15 cellular contexts compared by ENCODE assay signal in the genomic region with DNA sequence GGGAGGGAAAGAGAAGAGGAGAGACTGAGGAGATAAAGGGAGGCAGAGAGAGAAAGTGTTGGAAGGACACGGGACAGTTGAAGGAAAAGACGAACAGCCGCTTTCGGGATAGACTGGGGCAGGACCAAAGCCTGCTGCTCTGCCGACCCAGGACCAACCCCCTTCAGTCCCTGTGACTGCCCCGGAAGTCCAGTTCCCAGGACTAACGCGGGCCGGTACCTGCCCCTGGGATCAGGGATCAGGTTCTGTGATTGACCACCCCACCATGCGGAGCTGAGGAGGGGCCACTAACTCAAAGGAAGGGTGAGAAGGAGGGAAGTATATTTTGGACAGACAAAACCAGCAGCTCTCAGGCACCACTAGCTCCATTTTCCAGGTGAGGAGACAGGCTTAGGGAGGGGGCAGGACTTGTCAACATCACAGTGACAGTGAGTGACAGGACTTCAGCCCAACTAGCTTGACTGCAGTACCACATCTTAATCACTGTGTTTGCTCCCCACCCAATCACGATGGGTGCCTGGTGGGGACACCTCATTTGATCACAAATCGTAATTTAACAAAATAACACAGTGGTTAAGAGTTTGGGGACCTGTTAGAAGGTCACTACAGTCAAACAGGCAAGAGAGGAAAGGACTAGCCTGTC. TPM values are rescaled to one million over a fixed set of nuclear protein-coding genes. Genes with fewer than 3 reads are reported as not detected.
A peak's percentile ranks its signal among the peaks of the same experiment; 100 is the strongest.
DNase-seq lines count a peak whose midpoint lies in the region; ATAC-seq, FAIRE-seq and TF ChIP-seq lines count a peak whose summit lies in the region.
"Had no signal": no experiment of that assay in that cellular context is flagged by ENCODE, and none has a peak within 500 bp of the region (broad histone marks: within the 10 kb centered on the region; RNA-seq: fewer than 3 reads in every experiment).

No MANE protein-coding gene starts in this region.

- no peak for ATAC-seq in K562

- no peak overlapping the region for H3K27ac ChIP-seq in K562 (ENCODE audit: extremely low read depth, low read depth, low read length)
- H3K27ac ChIP-seq: BLaER1 had no signal

- FAIRE-seq in K562 (lab: Jason Lieb, UNC), result no peak

- H3K9ac ChIP-seq in K562 (ENCODE audit: insufficient read depth in 1 of 2, low read depth in 2 of 2, low read length in 2 of 2), result no peak overlapping the region
- H3K9ac ChIP-seq: BLaER1 had no signal

- peaks cover 45 to 95% of the 10 kb centered on the region in 2 experiments for H3K27me3 ChIP-seq in K562 (ENCODE audit: control insufficient read depth in 2 of 2, insufficient read depth in 2 of 2, low read length in 2 of 2)
- H3K27me3 ChIP-seq: BLaER1 had no signal

- CTCF ChIA-PET in activated naive CD4-positive, alpha-beta T cell treated with anti-CD3 and anti-CD28 coated beads, Interleukin-2, amount 10 ng/mL, durations not matched to agents 7 days and 5 days (lab: Charles Lee), result interaction anchor here (0.9 to 2.6 kb wide), 5 partner anchors 11 to 226 kb away, joined by 3 to 18 read pairs (median 4); no protein-coding TSS in a partner anchor
- CTCF ChIA-PET in HEK293T (lab: Yijun Ruan, JAX), result no interaction called here
- CTCF ChIA-PET in K562 (lab: Yijun Ruan, JAX; ENCODE audit: low intra/inter-chr PET ratio), result no interaction called here

- no peak for TF ChIP-seq CTCF in K562 (IDR thresholded peaks at IDR 0.05 in 2 of 3, conservative IDR thresholded peaks at IDR 0.05 in 1 of 3; ENCODE audit: insufficient read depth in 2 of 3, low read depth in 1 of 3, low read length in 3 of 3)

- no peak for TF ChIP-seq POLR2A in K562 (conservative IDR thresholded peaks at IDR 0.05)

- peaks cover 39% of the 10 kb centered on the region for H3K27me3 Mint-ChIP-seq in activated naive CD4-positive, alpha-beta T cell treated with anti-CD3 and anti-CD28 coated beads, Interleukin-2, amount 10 ng/mL, durations not matched to agents 7 days and 5 days

- WGBS in K562 (ENCODE audit: insufficient coverage, low coverage, missing lambda C conversion rate), result under 1% methylated on average over 12 of the region's 12 CpGs

- H3K9me3 ChIP-seq in K562 (replicated peaks; ENCODE audit: control insufficient read depth, insufficient read depth, low read depth, low read length), result no peaks in the 10 kb centered on the region
- H3K9me3 ChIP-seq: BLaER1 had no signal

- BruUV-seq in K562 (replicated peaks; lab: Mats Ljungman, UMichigan), result no TSS peak

- no peak overlapping the region for H3K4me2 ChIP-seq in K562 (ENCODE audit: insufficient read depth, low read length)
- H3K4me2 ChIP-seq: BLaER1 had no signal

- in situ Hi-C loops in K562 (cut with MboI), result no loop called here

- POLR2A ChIA-PET in HEK293T (lab: Yijun Ruan, JAX) (interaction anchor here (1.4 kb wide), 1 partner anchor 10 kb away, joined by 5 read pairs; a partner anchor contains a TSS), K562 (lab: Yijun Ruan, JAX) (interaction anchor here (0.6 to 1.0 kb wide), 3 partner anchors 10 to 190 kb away, joined by 3 read pairs; a partner anchor contains a TSS)

- no peak overlapping the region for H2AFZ ChIP-seq in K562 (ENCODE audit: low read depth, low read length)

- no peaks in the 10 kb centered on the region for H4K20me1 ChIP-seq in K562 (replicated peaks; ENCODE audit: control insufficient read depth, insufficient read depth, low read length)
- H4K20me1 ChIP-seq: BLaER1 had no signal

- H3K27ac Mint-ChIP-seq in activated naive CD4-positive, alpha-beta T cell treated with anti-CD3 and anti-CD28 coated beads, Interleukin-2, amount 10 ng/mL, durations not matched to agents 7 days and 5 days, result peak overlapping the region; percentile 60

- no peaks in the 10 kb centered on the region for H3K36me3 ChIP-seq in K562 (ENCODE audit: control insufficient read depth, insufficient read depth, low read length)
- H3K36me3 ChIP-seq: BLaER1 had no signal

- H3K4me1 Mint-ChIP-seq in activated naive CD4-positive, alpha-beta T cell treated with anti-CD3 and anti-CD28 coated beads, Interleukin-2, amount 10 ng/mL, durations not matched to agents 7 days and 5 days, result peaks cover 24% of the 10 kb centered on the region

- H3K9me3 Mint-ChIP-seq in activated naive CD4-positive, alpha-beta T cell treated with anti-CD3 and anti-CD28 coated beads, Interleukin-2, amount 10 ng/mL, durations not matched to agents 7 days and 5 days, result no peaks in the 10 kb centered on the region

- H3K4me1 ChIP-seq in K562 (replicated peaks in 1 of 2; ENCODE audit: control insufficient read depth in 2 of 2, insufficient read depth in 2 of 2, low read length in 2 of 2), result no peaks in the 10 kb centered on the region; a peak in 1 of 5 replicates
- H3K4me1 ChIP-seq: BLaER1 had no signal

- DNase-seq in activated naive CD4-positive, alpha-beta T cell treated with anti-CD3 and anti-CD28 coated beads, Interleukin-2, amount 10 ng/mL, durations not matched to agents 7 days and 5 days, result no peak
- DNase-seq in activated naive CD4-positive, alpha-beta T cell (lab: John Stamatoyannopoulos, UW), result no peak
- DNase-seq in HEK293T (ENCODE audit: extremely low spot score) (no peak), K562 (ENCODE audit: extremely low read depth in 1 of 4, low spot score in 3 of 4) (no peak), posterior vena cava (ENCODE audit: low spot score) (peak; percentile 19), NCI-H446 treated with DMSO at 0.1 percent for 48 hours (lab: John Stamatoyannopoulos, UW) (no peak), HUDEP-2 (lab: John Stamatoyannopoulos, UW; ENCODE audit: unreplicated experiment in 76 of 76) (no peak), Kasumi-1 (lab: John Stamatoyannopoulos, UW) (no peak)
- DNase-seq: 8988T, AML-193, DMS53, GF-D8, GOT3, HCEC 1CT had no signal

- peaks cover 3% of the 10 kb centered on the region for H3K36me3 Mint-ChIP-seq in activated naive CD4-positive, alpha-beta T cell treated with anti-CD3 and anti-CD28 coated beads, Interleukin-2, amount 10 ng/mL, durations not matched to agents 7 days and 5 days

- no peak for TF ChIP-seq EP300 in K562 (IDR thresholded peaks at IDR 0.05; ENCODE audit: low read length)

- no peak overlapping the region for H3K4me3 Mint-ChIP-seq in activated naive CD4-positive, alpha-beta T cell treated with anti-CD3 and anti-CD28 coated beads, Interleukin-2, amount 10 ng/mL, durations not matched to agents 7 days and 5 days

- no peaks in the 10 kb centered on the region for H3K9me1 ChIP-seq in K562 (ENCODE audit: control insufficient read depth, insufficient read depth, low read length)

- intact Hi-C loops in K562 (cut with micrococcal nuclease) (no loop called here), posterior vena cava (cut with DNase I) (no loop called here)

- H3K4me3 ChIP-seq in K562, result no peak overlapping the region
- H3K4me3 ChIP-seq: BLaER1 had no signal

- no peaks in the 10 kb centered on the region for H3K79me2 ChIP-seq in K562 (ENCODE audit: control insufficient read depth, insufficient read depth, low read length)

- no peak for TF ChIP-seq RAD21 in K562 (CRISPR knock-in tag; conservative IDR thresholded peaks at IDR 0.05 in 1 of 2, IDR thresholded peaks at IDR 0.05 in 1 of 2)

TF ChIP-seq in HEK293T, 16 proteins besides CTCF, POLR2A, EP300 and RAD21:
- TF ChIP-seq, protein P1, sequence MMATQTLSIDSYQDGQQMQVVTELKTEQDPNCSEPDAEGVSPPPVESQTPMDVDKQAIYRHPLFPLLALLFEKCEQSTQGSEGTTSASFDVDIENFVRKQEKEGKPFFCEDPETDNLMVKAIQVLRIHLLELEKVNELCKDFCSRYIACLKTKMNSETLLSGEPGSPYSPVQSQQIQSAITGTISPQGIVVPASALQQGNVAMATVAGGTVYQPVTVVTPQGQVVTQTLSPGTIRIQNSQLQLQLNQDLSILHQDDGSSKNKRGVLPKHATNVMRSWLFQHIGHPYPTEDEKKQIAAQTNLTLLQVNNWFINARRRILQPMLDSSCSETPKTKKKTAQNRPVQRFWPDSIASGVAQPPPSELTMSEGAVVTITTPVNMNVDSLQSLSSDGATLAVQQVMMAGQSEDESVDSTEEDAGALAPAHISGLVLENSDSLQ (IDR thresholded peaks at IDR 0.05), result peak; percentile 65; the same call in 1 of the 2 replicates
- TF ChIP-seq ELF4 (IDR thresholded peaks at IDR 0.05), result no peak
TF ChIP-seq in HEK293T: peak in this region for 1.

TF ChIP-seq in K562, 482 proteins besides CTCF, POLR2A, EP300 and RAD21 (continues in another document):
- no peak for TF ChIP-seq HNRNPH1 (optimal IDR thresholded peaks at IDR 0.05; ENCODE audit: low read depth, low read length)
- no peak for TF ChIP-seq CCAR2 (IDR thresholded peaks at IDR 0.05; ENCODE audit: low read depth, low read length)
- TF ChIP-seq SIX5 (IDR thresholded peaks at IDR 0.05; ENCODE audit: borderline replicate concordance in 1 of 2, insufficient read depth in 1 of 2, low read depth in 1 of 2, low read length in 2 of 2), result 0 out of 4 replicates have a peak, but pooled peaks of 1 of the 2 experiments have one; percentile 4

RNA-seq across cellular contexts. Expression of a gene that starts 9.8 kb away (rescaled TPM):
- total RNA-seq in K562 (2011; cell fraction: chromatin; rRNA removed; ENCODE audit: low replicate concordance), result not detected in 2 replicates
- total RNA-seq in K562 (2011; cell fraction: nucleolus; rRNA removed), result not detected in 2 replicates
- total RNA-seq in K562 (2011; cell fraction: nucleoplasm; rRNA removed), result not detected in 2 replicates
- total RNA-seq in K562 (2014; rRNA removed) (not detected in 2 replicates), K562 (2014; rRNA removed; fragmentation: Illumina TruSeq; extraction: Trizol) (not detected in 2 replicates), K562 (2015; rRNA removed; fragmentation: Illumina TruSeq; extraction: Trizol) (not detected in 2 replicates), K562 (2021) (0.04 TPM in 1 of 2 replicates, not detected in the other), posterior vena cava (10 to 100 TPM in 1 of 2 donors, 1 to 10 TPM in 1; 6.9 to 10.8 TPM)
- polyA plus RNA-seq in K562 (2011; rRNA removed) (not detected in 2 replicates), K562 (2014; fragmentation: Illumina TruSeq; extraction: Trizol) (not detected in 2 replicates), K562 (2014; fragmentation: Nextera tagmentation; extraction: Ambion mirVana) (not detected), K562 (2014; rRNA removed) (not detected in 2 replicates)
- not detected in 2 replicates for polyA plus RNA-seq in K562 (2011; cell fraction: cytosol; rRNA removed)
- not detected in 2 replicates for polyA plus RNA-seq in K562 (2011; cell fraction: nucleus; rRNA removed)
- polyA plus RNA-seq in K562 (2012), result not detected in 2 replicates
- polyA minus RNA-seq in K562 (2011; rRNA and poly(A)+ RNA removed), result not detected in 2 replicates
- not detected in 2 replicates for polyA minus RNA-seq in K562 (2011; cell fraction: cytosol; rRNA and poly(A)+ RNA removed)
- polyA minus RNA-seq in K562 (2011; cell fraction: nucleus; rRNA and poly(A)+ RNA removed), result not detected in 2 replicates

Comparison
In these comparisons a context has a peak if more than half of its experiments do, and no peak if none do; other contexts are left out.
1. RNA of a gene that starts 9.8 kb away (total RNA-seq): 6.9 to 10.8 TPM in posterior vena cava; 0.04 TPM in K562; every median in the first group is over 4 times any median in the second.